In the genomic region with DNA sequence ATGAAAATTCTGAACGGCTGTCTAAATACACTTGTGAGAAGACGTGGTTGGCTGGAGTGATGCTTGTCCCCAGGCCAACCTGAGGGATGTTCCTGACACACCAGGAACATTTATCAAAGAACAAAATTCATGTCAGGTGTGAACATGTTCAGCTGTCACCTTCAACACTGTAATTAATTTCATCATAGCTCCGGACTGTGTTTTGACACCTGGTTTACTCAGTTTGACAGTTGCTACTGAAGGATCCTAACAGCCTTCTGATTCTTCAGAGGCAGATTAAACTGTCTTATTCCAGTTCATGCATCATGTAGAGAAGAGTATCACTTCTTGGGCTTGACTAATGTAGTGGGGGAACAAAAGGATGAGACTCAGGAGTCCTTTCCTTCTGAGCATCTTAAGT, we compare ENCODE assay signal across 22 cellular contexts.
"Had no signal": no experiment of that assay in that cellular context is flagged by ENCODE, and none has a peak within 500 bp of the region (broad histone marks: within the 10 kb centered on the region; RNA-seq: fewer than 3 reads in every experiment).

No MANE protein-coding gene starts in this region.

- FAIRE-seq: colon, endothelial cell of umbilical vein, islet of Langerhans, keratinocyte had no signal

- DNase-seq: dermis blood vessel endothelial cell; dorsolateral prefrontal cortex; effector CD4-positive, alpha-beta T cell; effector memory CD4-positive, alpha-beta T cell; esophagus squamous epithelium; foreskin fibroblast; foreskin melanocyte; gastrocnemius medialis; glutamatergic neuron; head of caudate nucleus; heart right ventricle; hypothalamus; left cardiac atrium; left lung; left ventricle myocardium superior; lower lobe of right lung; mesenchymal stem cell had no signal

- H3K27me3 ChIP-seq: gastrocnemius medialis, heart right ventricle, left lung had no signal

- ATAC-seq: gastrocnemius medialis, heart right ventricle, left cardiac atrium, left lung, left ventricle myocardium superior, lower lobe of right lung had no signal

- H3K9me3 ChIP-seq: gastrocnemius medialis, heart right ventricle, left lung, lower lobe of right lung had no signal

- H3K4me3 ChIP-seq: coronary artery, dorsolateral prefrontal cortex, esophagus squamous epithelium, gastrocnemius medialis, heart right ventricle, left lung, lower lobe of right lung had no signal

- H3K27ac ChIP-seq: coronary artery, dorsolateral prefrontal cortex, gastrocnemius medialis, heart right ventricle, left lung, lower lobe of right lung had no signal

- H3K4me1 ChIP-seq: gastrocnemius medialis, left lung, lower lobe of right lung had no signal

- H3K36me3 ChIP-seq: esophagus squamous epithelium, gastrocnemius medialis, heart right ventricle, left lung, lower lobe of right lung had no signal
